In the genomic region with DNA sequence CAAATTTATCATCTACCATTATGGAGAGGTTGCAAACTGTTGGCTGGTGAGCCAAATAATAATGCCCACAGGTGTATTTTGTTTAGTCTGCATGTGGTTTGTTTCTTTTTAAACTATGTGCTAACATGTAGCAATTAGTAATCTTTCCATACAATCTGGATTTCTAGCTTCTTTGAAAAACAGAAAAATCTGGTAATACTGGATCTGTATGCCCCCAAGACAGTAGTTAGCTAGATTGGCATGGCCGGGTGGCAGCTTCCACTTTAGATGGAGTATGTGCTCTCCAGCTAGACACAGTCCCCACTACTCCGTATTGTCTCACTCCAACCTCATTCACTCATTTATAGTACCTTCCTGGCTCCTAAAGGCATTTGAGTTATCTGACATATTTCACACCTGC, we compare ENCODE assay signal across 1 cellular context.
TF ChIP-seq lines count a peak whose summit lies in the region.

No MANE protein-coding gene starts in this region.

TF ChIP-seq in H1, 55 proteins besides CTCF, POLR2A, EP300 and RAD21:
- TF ChIP-seq POLR2AphosphoS5 (IDR thresholded peaks at IDR 0.05; ENCODE audit: low read depth, low read length) = no peak
- no peak for TF ChIP-seq EZH2 (IDR thresholded peaks at IDR 0.05; ENCODE audit: low read depth, low read length, severe bottlenecking)
- TF ChIP-seq KDM5A (IDR thresholded peaks at IDR 0.05; ENCODE audit: low read length) = no peak
- TF ChIP-seq BCL11A (IDR thresholded peaks at IDR 0.05; ENCODE audit: low read depth in 2 of 2, low read length in 2 of 2) = no peak
- TF ChIP-seq RFX5 (IDR thresholded peaks at IDR 0.05; ENCODE audit: borderline replicate concordance, low read depth, low read length) = no peak
- TF ChIP-seq RNF2 (IDR thresholded peaks at IDR 0.05; ENCODE audit: borderline replicate concordance, low read depth, low read length, missing control alignments, poor library complexity, severe bottlenecking) = no peak
- TF ChIP-seq BRCA1 (IDR thresholded peaks at IDR 0.05; ENCODE audit: low read depth, low read length) = no peak
- TF ChIP-seq, protein P1, sequence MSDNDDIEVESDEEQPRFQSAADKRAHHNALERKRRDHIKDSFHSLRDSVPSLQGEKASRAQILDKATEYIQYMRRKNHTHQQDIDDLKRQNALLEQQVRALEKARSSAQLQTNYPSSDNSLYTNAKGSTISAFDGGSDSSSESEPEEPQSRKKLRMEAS (IDR thresholded peaks at IDR 0.05) = no peak
